ENCODE assay signal across 15 cellular contexts in the genomic region with DNA sequence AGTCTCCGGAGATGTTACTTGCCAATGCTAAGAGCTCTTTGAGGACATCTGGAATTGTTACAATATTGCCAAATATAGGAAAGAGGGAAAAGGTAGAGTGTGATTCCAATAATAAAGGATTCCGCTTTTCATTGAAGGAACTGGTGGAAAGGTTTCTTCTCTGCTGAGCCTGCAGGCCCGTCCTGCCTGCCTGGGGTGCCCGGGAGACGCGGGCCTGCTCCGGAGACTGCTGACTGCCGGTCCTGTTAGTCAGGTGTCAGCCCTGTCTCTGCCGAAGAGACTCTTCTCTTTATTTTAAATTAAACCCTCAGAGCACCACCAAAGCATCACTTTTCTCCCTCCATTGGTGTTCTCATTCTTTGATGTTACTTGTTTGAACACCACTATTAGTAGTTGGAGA. TPM values are rescaled to one million over a fixed set of nuclear protein-coding genes. Genes with fewer than 3 reads are reported as not detected.
DNase-seq lines count a peak whose midpoint lies in the region; ATAC-seq and TF ChIP-seq lines count a peak whose summit lies in the region.
"Had no signal": no experiment of that assay in that cellular context is flagged by ENCODE, and none has a peak within 500 bp of the region (broad histone marks: within the 10 kb centered on the region; RNA-seq: fewer than 3 reads in every experiment).

No MANE protein-coding gene starts in this region.

- TF ChIP-seq CTCF in right atrium auricular region (IDR thresholded peaks at IDR 0.05) (no peak), osteocyte (IDR thresholded peaks at IDR 0.05) (no peak)

- no peaks in the 10 kb centered on the region for H3K9me3 Mint-ChIP-seq in osteocyte (ENCODE audit: unreplicated experiment)
- no peaks in the 10 kb centered on the region for H3K9me3 Mint-ChIP-seq in natural killer cell treated with Interleukin-12 subunit alpha and Interleukin-12 subunit beta and Interleukin-15 and Interleukin-18, amount 100 ng/mL, for 72 hours

- H3K4me1 ChIP-seq in right atrium auricular region: peaks cover 0 to 54% of the 10 kb centered on the region in 2 donors
- H3K4me1 ChIP-seq in esophagus (ENCODE audit: control insufficient read depth in 2 of 2, insufficient read depth in 2 of 2, low read length in 1 of 2): peaks cover 3 to 15% of the 10 kb centered on the region in 2 donors

- H3K27ac Mint-ChIP-seq in osteocyte (ENCODE audit: unreplicated experiment): peak overlapping the region; percentile 8
- no peak overlapping the region for H3K27ac Mint-ChIP-seq in natural killer cell treated with Interleukin-12 subunit alpha and Interleukin-12 subunit beta and Interleukin-15 and Interleukin-18, amount 100 ng/mL, for 72 hours
- H3K27ac Mint-ChIP-seq: immature natural killer cell had no signal

- intact Hi-C loops in left cardiac atrium (cut with DNase I): loop anchor here in 1 of 2 donors (5.0 kb wide), 1 partner anchor 111 kb away; no protein-coding TSS in a partner anchor

- peak overlapping the region in 1 of 2 donors; percentile 75 for H3K4me3 ChIP-seq in right atrium auricular region
- H3K4me3 ChIP-seq in esophagus (ENCODE audit: low read depth in 1 of 2, low read length in 2 of 2): peak overlapping the region; percentile 12 to 87

- H3K4me1 Mint-ChIP-seq in osteocyte (ENCODE audit: unreplicated experiment): peaks cover 62% of the 10 kb centered on the region
- no peaks in the 10 kb centered on the region for H3K4me1 Mint-ChIP-seq in natural killer cell treated with Interleukin-12 subunit alpha and Interleukin-12 subunit beta and Interleukin-15 and Interleukin-18, amount 100 ng/mL, for 72 hours (ENCODE audit: low read depth in 2 of 2)
- H3K4me1 Mint-ChIP-seq: immature natural killer cell had no signal

- 32 to 54% methylated on average over 9 of the region's 9 CpGs for WGBS in esophagus, 2 donors

- peak overlapping the region; percentile 93 to 95 for H3K27ac ChIP-seq in right atrium auricular region
- H3K27ac ChIP-seq in esophagus (ENCODE audit: low read depth in 2 of 2, low read length in 1 of 2): peak overlapping the region; percentile 97 to 98

- H3K4me3 Mint-ChIP-seq in osteocyte (ENCODE audit: unreplicated experiment): peak overlapping the region; percentile 74
- H3K4me3 Mint-ChIP-seq in natural killer cell treated with Interleukin-12 subunit alpha and Interleukin-12 subunit beta and Interleukin-15 and Interleukin-18, amount 100 ng/mL, for 72 hours: no peak overlapping the region

- no peaks in the 10 kb centered on the region for H3K27me3 Mint-ChIP-seq in osteocyte (ENCODE audit: unreplicated experiment)
- H3K27me3 Mint-ChIP-seq in natural killer cell treated with Interleukin-12 subunit alpha and Interleukin-12 subunit beta and Interleukin-15 and Interleukin-18, amount 100 ng/mL, for 72 hours: peaks cover 34 to 52% of the 10 kb centered on the region in 2 donors

- no peaks in the 10 kb centered on the region for H3K27me3 ChIP-seq in right atrium auricular region
- H3K27me3 ChIP-seq in esophagus (ENCODE audit: control insufficient read depth in 1 of 2, insufficient read depth in 2 of 2, low read length in 2 of 2): no peaks in the 10 kb centered on the region

- ATAC-seq in left cardiac atrium: no peak
- ATAC-seq in HG03342 (IDR thresholded peaks at IDR 0.05; ENCODE audit: unreplicated experiment): no peak
- no peak for ATAC-seq in natural killer cell treated with Interleukin-12 subunit alpha and Interleukin-12 subunit beta and Interleukin-15 and Interleukin-18, amount 100 ng/mL, for 72 hours
- ATAC-seq in HG03571 (IDR thresholded peaks at IDR 0.05; ENCODE audit: unreplicated experiment): no peak

- H3K36me3 ChIP-seq in right atrium auricular region (no peaks in the 10 kb centered on the region), esophagus (ENCODE audit: control insufficient read depth in 2 of 2, insufficient read depth in 2 of 2, low read length in 1 of 2) (no peaks in the 10 kb centered on the region)

- H3K9me3 ChIP-seq in right atrium auricular region (no peaks in the 10 kb centered on the region), esophagus (ENCODE audit: control insufficient read depth in 2 of 2, insufficient read depth in 1 of 2, low read depth in 1 of 2, low read length in 1 of 2) (no peaks in the 10 kb centered on the region)

- no peaks in the 10 kb centered on the region for H3K36me3 Mint-ChIP-seq in osteocyte (ENCODE audit: unreplicated experiment)
- H3K36me3 Mint-ChIP-seq in natural killer cell treated with Interleukin-12 subunit alpha and Interleukin-12 subunit beta and Interleukin-15 and Interleukin-18, amount 100 ng/mL, for 72 hours: no peaks in the 10 kb centered on the region

- no peak for DNase-seq in right atrium auricular region (ENCODE audit: low spot score)
- DNase-seq in left cardiac atrium: no peak
- no peak for DNase-seq in osteocyte (ENCODE audit: extremely low spot score, unreplicated experiment)
- no peak for DNase-seq in C1 segment of cervical spinal cord (lab: John Stamatoyannopoulos, UW)
- DNase-seq in natural killer cell treated with Interleukin-12 subunit alpha and Interleukin-12 subunit beta and Interleukin-15 and Interleukin-18, amount 100 ng/mL, for 72 hours (ENCODE audit: low spot score): no peak
- DNase-seq: activated CD4-positive, alpha-beta T cell treated with anti-CD3 and anti-CD28 coated beads for 4 hours; effector memory CD4-positive, alpha-beta T cell; GF-D8; immature natural killer cell; Kasumi-1; NCI-H446 treated with DMSO at 0.1 percent for 48 hours; occipital lobe had no signal

RNA-seq across cellular contexts. Expression of a gene that starts 2.2 kb away (rescaled TPM):
- 10 to 100 TPM; 21.1 to 22.5 TPM for total RNA-seq in right atrium auricular region
- 10 to 100 TPM; 23.3 to 26.6 TPM for total RNA-seq in left cardiac atrium
- polyA plus RNA-seq in esophagus: 10 to 100 TPM; 12.8 to 16.1 TPM
- total RNA-seq in osteocyte: 56.2 and 56.5 TPM in 2 replicates
- total RNA-seq in natural killer cell treated with Interleukin-12 subunit alpha and Interleukin-12 subunit beta and Interleukin-15 and Interleukin-18, amount 100 ng/mL, for 72 hours: not detected
- polyA plus RNA-seq: immature natural killer cell had no signal

Comparison
In these comparisons a context has a peak if more than half of its experiments do, and no peak if none do; other contexts are left out.
1. RNA of a gene that starts 2.2 kb away (total RNA-seq): 56.2 to 56.5 TPM in osteocyte, 23.3 to 26.6 TPM in left cardiac atrium and 21.1 to 22.5 TPM in right atrium auricular region; not detected in natural killer cell treated with Interleukin-12 subunit alpha and Interleukin-12 subunit beta and Interleukin-15 and Interleukin-18, amount 100 ng/mL, for 72 hours; every median in the first group is over 10 times any median in the second.